Comparison of ENCODE assay signal across 8 cellular contexts in genomic region chr10:73908853-73909611, GRCh38. TPM values are rescaled to one million over a fixed set of nuclear protein-coding genes. Genes with fewer than 3 reads are reported as not detected.
A peak's percentile ranks its signal among the peaks of the same experiment; 100 is the strongest.
DNase-seq lines count a peak whose midpoint lies in the region; ATAC-seq and TF ChIP-seq lines count a peak whose summit lies in the region.

No MANE protein-coding gene starts in this region.

- peak overlapping the region; percentile 19 for H3K27ac Mint-ChIP-seq in activated CD8-positive, alpha-beta T cell treated with anti-CD3 and anti-CD28 coated beads for 36 hours

- peaks cover 57% of the 10 kb centered on the region for H3K27me3 Mint-ChIP-seq in activated CD8-positive, alpha-beta T cell treated with anti-CD3 and anti-CD28 coated beads for 36 hours

- peak overlapping the region; percentile 40 for H3K4me3 Mint-ChIP-seq in activated CD8-positive, alpha-beta T cell treated with anti-CD3 and anti-CD28 coated beads for 36 hours

- H3K4me1 ChIP-seq in esophagus squamous epithelium = peaks cover 25 to 86% (median 45%) of the 10 kb centered on the region in 3 donors

- no peak for TF ChIP-seq CTCF in AG10803 (conservative IDR thresholded peaks at IDR 0.05; ENCODE audit: low read length)
- no peak for TF ChIP-seq CTCF in activated CD8-positive, alpha-beta T cell treated with anti-CD3 and anti-CD28 coated beads for 36 hours (IDR thresholded peaks at IDR 0.05)
- TF ChIP-seq CTCF in esophagus squamous epithelium (IDR thresholded peaks at IDR 0.05) = no peak
- TF ChIP-seq CTCF in omental fat pad (IDR thresholded peaks at IDR 0.05) = no peak

- WGBS in esophagus squamous epithelium, 2 donors = 14 to 21% methylated on average over 9 to 11 of the region's 11 CpGs

- H3K9me3 ChIP-seq in esophagus squamous epithelium = no peaks in the 10 kb centered on the region

- peaks cover 37% of the 10 kb centered on the region for H3K4me1 Mint-ChIP-seq in activated CD8-positive, alpha-beta T cell treated with anti-CD3 and anti-CD28 coated beads for 36 hours (ENCODE audit: low read depth)

- no peak for TF ChIP-seq POLR2A in esophagus squamous epithelium (IDR thresholded peaks at IDR 0.05)

- H3K4me3 ChIP-seq in AG10803 (ENCODE audit: low read length) = no peak overlapping the region
- no peak overlapping the region for H3K4me3 ChIP-seq in esophagus squamous epithelium
- no peak overlapping the region for H3K4me3 ChIP-seq in skeletal muscle cell (ENCODE audit: low read depth, low read length)

- intact Hi-C loops in activated CD8-positive, alpha-beta T cell treated with anti-CD3 and anti-CD28 coated beads for 36 hours (cut with micrococcal nuclease) = no loop called here
- intact Hi-C loops in esophagus squamous epithelium (cut with DNase I) = no loop called here

- peak; percentile 66 for ATAC-seq in GM19452 (IDR thresholded peaks at IDR 0.05; ENCODE audit: unreplicated experiment)
- ATAC-seq in activated CD8-positive, alpha-beta T cell treated with anti-CD3 and anti-CD28 coated beads for 36 hours = peak; percentile 76
- ATAC-seq in GM21515 (IDR thresholded peaks at IDR 0.05; ENCODE audit: unreplicated experiment) = no peak
- ATAC-seq in omental fat pad (ENCODE audit: low FRiP score) = no peak

- H3K36me3 Mint-ChIP-seq in activated CD8-positive, alpha-beta T cell treated with anti-CD3 and anti-CD28 coated beads for 36 hours (ENCODE audit: low read depth) = no peaks in the 10 kb centered on the region

- peak overlapping the region; percentile 20 to 82 (median 58) for H3K27ac ChIP-seq in esophagus squamous epithelium

- DNase-seq in AG10803 (ENCODE audit: low read depth) (peak; percentile 93), NCI-H1436 (lab: John Stamatoyannopoulos, UW) (peak; percentile 11), esophagus squamous epithelium (lab: John Stamatoyannopoulos, UW) (no peak), skeletal muscle cell (ENCODE audit: low read depth) (peak; percentile 74), omental fat pad (ENCODE audit: low spot score) (no peak)
- DNase-seq in activated CD8-positive, alpha-beta T cell treated with anti-CD3 and anti-CD28 coated beads for 36 hours = peak; percentile 86

- H3K9me3 Mint-ChIP-seq in activated CD8-positive, alpha-beta T cell treated with anti-CD3 and anti-CD28 coated beads for 36 hours = no peaks in the 10 kb centered on the region

- peaks cover 0 to 13% (median 0%) of the 10 kb centered on the region in 3 donors for H3K36me3 ChIP-seq in esophagus squamous epithelium

- H3K27me3 ChIP-seq in esophagus squamous epithelium = no peaks in the 10 kb centered on the region

- POLR2A ChIA-PET in activated CD8-positive, alpha-beta T cell treated with anti-CD3 and anti-CD28 coated beads for 36 hours (lab: Charles Lee) = no interaction called here

- CTCF ChIA-PET in activated CD8-positive, alpha-beta T cell treated with anti-CD3 and anti-CD28 coated beads for 36 hours (lab: Charles Lee) = interaction anchor here (0.6 to 1.3 kb wide), 4 partner anchors 18 to 190 kb away, joined by 3 read pairs; no protein-coding TSS in a partner anchor

RNA-seq across cellular contexts. Expression of gene PLAU, which starts 1.9 kb away (rescaled TPM):
- under 1 TPM; 0.41 to 0.47 TPM for total RNA-seq in activated CD8-positive, alpha-beta T cell treated with anti-CD3 and anti-CD28 coated beads for 36 hours
- total RNA-seq in esophagus squamous epithelium (10 to 100 TPM in 2 of 4 donors, 1 to 10 TPM in 2; 8.8 to 15.9 (median 11.9) TPM), omental fat pad (10 to 100 TPM in 3 of 4 donors, 1 to 10 TPM in 1; 7.3 to 75.2 (median 31.9) TPM)

RNA-seq across cellular contexts. Expression of gene CAMK2G, which starts 34.7 kb away (rescaled TPM):
- 10 to 100 TPM; 17.8 to 18.5 TPM for total RNA-seq in activated CD8-positive, alpha-beta T cell treated with anti-CD3 and anti-CD28 coated beads for 36 hours
- total RNA-seq in esophagus squamous epithelium = 10 to 100 TPM; 15.5 to 37.0 (median 28.6) TPM
- total RNA-seq in omental fat pad = 10 to 100 TPM; 10.6 to 35.8 (median 15.6) TPM

Comparison
In these comparisons a context has a peak if more than half of its experiments do, and no peak if none do; other contexts are left out.
1. DNase-seq: peak in AG10803 (single experiment), NCI-H1436 (single experiment), activated CD8-positive, alpha-beta T cell treated with anti-CD3 and anti-CD28 coated beads for 36 hours (single experiment) and skeletal muscle cell (single experiment); none in esophagus squamous epithelium (single experiment) and omental fat pad (single experiment).
2. ATAC-seq: peak in GM19452 (single experiment) and activated CD8-positive, alpha-beta T cell treated with anti-CD3 and anti-CD28 coated beads for 36 hours (single experiment); none in GM21515 (single experiment) and omental fat pad (single experiment).
3. RNA of gene PLAU, which starts 1.9 kb away (total RNA-seq): 7.3 to 75.2 TPM in omental fat pad and 8.8 to 15.9 TPM in esophagus squamous epithelium; 0.41 to 0.47 TPM in activated CD8-positive, alpha-beta T cell treated with anti-CD3 and anti-CD28 coated beads for 36 hours; every median in the first group is over 4 times any median in the second.